ENCODE assay signal across 8 cellular contexts in genomic region chr14:58151264-58151700, GRCh38. TPM values are rescaled to one million over a fixed set of nuclear protein-coding genes. Genes with fewer than 3 reads are reported as not detected.
DNase-seq lines count a peak whose midpoint lies in the region; ATAC-seq and TF ChIP-seq lines count a peak whose summit lies in the region.

No MANE protein-coding gene starts in this region.

- no peaks in the 10 kb centered on the region for H3K9me3 Mint-ChIP-seq in WTC11

- peak; percentile 7 for ATAC-seq in Right ventricle myocardium inferior
- ATAC-seq in WTC11: peak; percentile 6
- ATAC-seq in HG02759 (IDR thresholded peaks at IDR 0.05; ENCODE audit: unreplicated experiment): no peak

- no peaks in the 10 kb centered on the region for H3K9me3 ChIP-seq in cardiac muscle cell (ENCODE audit: low read depth)
- H3K9me3 ChIP-seq in trophoblast cell (ENCODE audit: insufficient read depth, low read depth, low read length): no peaks in the 10 kb centered on the region

- H2BK120ac ChIP-seq in trophoblast cell (ENCODE audit: insufficient read depth, low read length, poor library complexity): no peak overlapping the region

- no CpG with 5 or more reads among the region's 22 CpGs for WGBS in trophoblast cell (ENCODE audit: extremely low coverage, insufficient coverage, insufficient read length)

- H3K4me3 Mint-ChIP-seq in WTC11: peak overlapping the region; percentile 82

- peak overlapping the region; percentile 38 for H2AFZ ChIP-seq in trophoblast cell (ENCODE audit: insufficient read depth, low read length, poor library complexity)

- peaks cover 2% of the 10 kb centered on the region for H3K79me2 ChIP-seq in trophoblast cell (ENCODE audit: control insufficient read depth, insufficient read depth, low read length, poor library complexity)

- H3K9ac ChIP-seq in trophoblast cell (ENCODE audit: low read length): peak overlapping the region; percentile 52

- H3K4me2 ChIP-seq in trophoblast cell (ENCODE audit: low read length): peak overlapping the region; percentile 76

- peak overlapping the region; percentile 98 for H3K4me3 ChIP-seq in cardiac muscle cell
- H3K4me3 ChIP-seq in trophoblast cell (ENCODE audit: low read depth, low read length): peak overlapping the region; percentile 85

- no peak overlapping the region for H2AK5ac ChIP-seq in trophoblast cell (ENCODE audit: low read length)

- no peaks in the 10 kb centered on the region for H3K36me3 Mint-ChIP-seq in WTC11

- no peak overlapping the region for H3K18ac ChIP-seq in trophoblast cell (ENCODE audit: low read length)

- no peak overlapping the region for H4K91ac ChIP-seq in trophoblast cell (ENCODE audit: low read depth, low read length)

- H2BK5ac ChIP-seq in trophoblast cell (ENCODE audit: low read depth, low read length, poor library complexity): no peak overlapping the region

- peaks cover 34% of the 10 kb centered on the region for H3K27me3 Mint-ChIP-seq in WTC11 (ENCODE audit: low read depth)

- peaks cover 35% of the 10 kb centered on the region for H3K4me1 Mint-ChIP-seq in WTC11

- no peak overlapping the region for H3K23ac ChIP-seq in trophoblast cell (ENCODE audit: low read length)

- no peaks in the 10 kb centered on the region for H3K36me3 ChIP-seq in cardiac muscle cell
- no peaks in the 10 kb centered on the region for H3K36me3 ChIP-seq in trophoblast cell (ENCODE audit: control insufficient read depth in 1 of 2, insufficient read depth in 2 of 2, low read length in 2 of 2)

- peaks cover 3% of the 10 kb centered on the region for H3K79me1 ChIP-seq in trophoblast cell (ENCODE audit: low read length)

- H3K14ac ChIP-seq in trophoblast cell (ENCODE audit: low read length): no peak overlapping the region

- POLR2A ChIA-PET in WTC11 (lab: Charles Lee): no interaction called here

- no peak overlapping the region for H2BK12ac ChIP-seq in trophoblast cell (ENCODE audit: low read length)

- no peak overlapping the region for H3K27ac Mint-ChIP-seq in WTC11

- CTCF ChIA-PET in WTC11 (lab: Charles Lee): interaction anchor here (0.9 to 1.6 kb wide), 4 partner anchors 9 to 21 kb away, joined by 3 to 5 read pairs (median 4); no protein-coding TSS in a partner anchor

- H3K4ac ChIP-seq in trophoblast cell (ENCODE audit: low read depth, low read length): no peak overlapping the region

- H3K27ac ChIP-seq in cardiac muscle cell (peak overlapping the region; percentile 77), trophoblast cell (ENCODE audit: low read depth, low read length) (no peak overlapping the region)

- H3K27me3 ChIP-seq in cardiac muscle cell (no peaks in the 10 kb centered on the region), trophoblast cell (ENCODE audit: insufficient read depth, low read length) (peaks cover 6% of the 10 kb centered on the region)

- TF ChIP-seq CTCF in WTC11 (IDR thresholded peaks at IDR 0.05) (no peak), cardiac muscle cell (IDR thresholded peaks at IDR 0.05; ENCODE audit: low read depth, low read length) (no peak)

- peak overlapping the region; percentile 34 for H4K12ac ChIP-seq in trophoblast cell (ENCODE audit: low read depth, low read length)

- peak overlapping the region; percentile 2 for H4K8ac ChIP-seq in trophoblast cell (ENCODE audit: low read depth, low read length)

- DNase-seq in Right ventricle myocardium inferior (ENCODE audit: missing footprints) (no peak), cardiac septum (ENCODE audit: low spot score) (no peak), WTC11 (ENCODE audit: low spot score) (peak; percentile 33), cardiac muscle cell (ENCODE audit: low read depth in 1 of 2, low spot score in 1 of 2) (peak; percentile 17 to 49), trophoblast cell (no peak), HCEC 1CT (no peak), H4 (ENCODE audit: low spot score) (no peak)

- peaks cover 13% of the 10 kb centered on the region for H3K4me1 ChIP-seq in cardiac muscle cell (ENCODE audit: low read depth)
- H3K4me1 ChIP-seq in trophoblast cell (ENCODE audit: control insufficient read depth in 1 of 2, insufficient read depth in 2 of 2, low read length in 2 of 2): peaks cover 4 to 7% of the 10 kb centered on the region in 2 experiments

- intact Hi-C loops in Right ventricle myocardium inferior (cut with DNase I): no loop called here
- intact Hi-C loops in cardiac septum (cut with DNase I): loop anchor here (5.0 kb wide), 2 partner anchors 44 to 146 kb away; partner anchors contain the start of gene ARID4A

TF ChIP-seq in WTC11, 78 proteins besides CTCF, POLR2A, EP300 and RAD21:
- TF ChIP-seq ZNF281 (CRISPR knock-in tag; IDR thresholded peaks at IDR 0.05) (no peak), USF1 (CRISPR knock-in tag; IDR thresholded peaks at IDR 0.05) (0 out of 2 replicates have a peak, but pooled peaks have one; percentile 19)

RNA-seq across cellular contexts. Expression of gene ARMH4, which starts 0.7 kb away (rescaled TPM):
- total RNA-seq in Right ventricle myocardium inferior: 5.5 TPM
- total RNA-seq in cardiac septum: 6.4 TPM
- 11.8 to 12.2 TPM (median 12.1 TPM) in 3 replicates for total RNA-seq in WTC11 (2021)
- total RNA-seq in cardiac muscle cell: 28.5 and 64.6 TPM in 2 replicates
- polyA plus RNA-seq in cardiac muscle cell: 48.6 and 78.1 TPM in 2 replicates
- 3.8 and 4.1 TPM in 2 replicates for polyA plus RNA-seq in trophoblast cell (2013)
- total RNA-seq in H4 (2014; rRNA removed; shearing (Covaris generic)): 0.90 and 1.7 TPM in 2 replicates

RNA-seq across cellular contexts. Expression of gene ACTR10, which starts 48.7 kb away (rescaled TPM):
- 75.5 TPM for total RNA-seq in Right ventricle myocardium inferior
- total RNA-seq in cardiac septum: 68.5 TPM
- total RNA-seq in WTC11 (2021): 30.9 to 35.5 TPM (median 32.5 TPM) in 3 replicates
- total RNA-seq in cardiac muscle cell: 90.8 and 101 TPM in 2 replicates
- polyA plus RNA-seq in cardiac muscle cell: 214 and 244 TPM in 2 replicates
- 40.0 and 40.1 TPM in 2 replicates for polyA plus RNA-seq in trophoblast cell (2013)
- total RNA-seq in H4 (2014; rRNA removed; shearing (Covaris generic)): 81.2 and 87.7 TPM in 2 replicates

Comparison
In these comparisons a context has a peak if more than half of its experiments do, and no peak if none do; other contexts are left out.
1. DNase-seq: peak in WTC11 (single experiment) and cardiac muscle cell (2 of 2); none in Right ventricle myocardium inferior (single experiment), cardiac septum (single experiment), trophoblast cell (0 of 2), HCEC 1CT (single experiment) and H4 (single experiment).